27 cellular contexts compared by ENCODE assay signal in the genomic region with DNA sequence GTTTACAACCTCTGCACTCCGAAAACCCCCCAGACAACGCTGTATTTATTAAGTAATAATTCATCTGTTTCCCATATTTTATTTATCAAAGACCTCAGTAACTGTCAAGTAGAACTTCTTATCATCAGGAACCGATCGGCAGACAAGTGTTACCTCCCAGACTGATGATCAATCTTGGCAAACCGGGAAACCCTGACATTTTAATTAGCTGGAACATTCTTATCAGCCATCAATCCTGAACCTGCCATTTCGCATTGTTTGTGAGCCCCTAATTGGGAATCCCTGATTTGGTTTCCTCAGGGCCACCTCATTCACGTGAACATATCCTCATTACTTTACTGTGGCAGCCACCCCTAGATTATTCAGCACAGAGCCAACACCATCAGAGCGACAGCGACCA.
"Had no signal": no experiment of that assay in that cellular context is flagged by ENCODE, and none has a peak within 500 bp of the region (broad histone marks: within the 10 kb centered on the region; RNA-seq: fewer than 3 reads in every experiment).

No MANE protein-coding gene starts in this region.

- H3K27ac Mint-ChIP-seq: activated B cell treated with CpG ODN at 0.5 μM for 24 hours; activated CD4-positive, alpha-beta T cell treated with anti-CD3 and anti-CD28 coated beads, Interleukin-2, amount 10 ng/mL, durations not matched to agents 24 days and 14 days; activated CD8-positive, alpha-beta T cell treated with anti-CD3 and anti-CD28 coated beads for 36 hours; activated naive CD4-positive, alpha-beta T cell treated with anti-CD3 and anti-CD28 coated beads, Interleukin-2, amount 50 U/mL, for 24 hours; activated T-helper 2 cell treated with anti-CD3 and anti-CD28 coated beads, Interferon-gamma antibody, Interleukin-2, Interleukin-4, amounts not matched to agents 10 μg/mL and 5 μg/mL and 100 μg/mL, durations not matched to agents 14 hours and 24 hours and 36 hours; T-cell had no signal

- H3K4me3 Mint-ChIP-seq: activated B cell treated with CpG ODN at 0.5 μM for 24 hours; activated CD4-positive, alpha-beta T cell treated with anti-CD3 and anti-CD28 coated beads, Interleukin-2, amount 10 ng/mL, durations not matched to agents 24 days and 14 days; activated CD8-positive, alpha-beta T cell treated with anti-CD3 and anti-CD28 coated beads for 36 hours; activated naive CD4-positive, alpha-beta T cell treated with anti-CD3 and anti-CD28 coated beads, Interleukin-2, amount 50 U/mL, for 24 hours; brain; central memory CD8-positive, alpha-beta T cell; T-cell had no signal

- H3K4me1 Mint-ChIP-seq: activated B cell treated with CpG ODN at 0.5 μM for 24 hours; activated CD4-positive, alpha-beta T cell treated with anti-CD3 and anti-CD28 coated beads, Interleukin-2, amount 10 ng/mL, durations not matched to agents 24 days and 14 days; activated naive CD4-positive, alpha-beta T cell treated with anti-CD3 and anti-CD28 coated beads, Interleukin-2, amount 50 U/mL, for 24 hours; brain; central memory CD8-positive, alpha-beta T cell; T-cell had no signal

- DNase-seq: activated B cell treated with CpG ODN at 0.5 μM for 24 hours; activated CD4-positive, alpha-beta T cell treated with anti-CD3 and anti-CD28 coated beads for 1 hour; activated CD4-positive, alpha-beta T cell treated with anti-CD3 and anti-CD28 coated beads, Interleukin-2, amount 10 ng/mL, durations not matched to agents 24 days and 14 days; activated CD8-positive, alpha-beta T cell treated with anti-CD3 and anti-CD28 coated beads for 36 hours; activated naive CD4-positive, alpha-beta T cell; activated T-cell treated with anti-CD3 and anti-CD28 coated beads for 4 hours; activated T-cell treated with anti-CD3 and anti-CD28 coated beads, Interleukin-2, amount 50 U/mL, for 48 hours; Kasumi-1; KBM-7; NCI-H1092 treated with DMSO at 0.1 percent for 48 hours; NCI-H1417 treated with DMSO at 0.1 percent for 48 hours; NCI-H1694; NCI-H2029; NCI-H2107; NCI-H226; NCI-H526 treated with DMSO at 0.1 percent for 48 hours; NK-92 treated with Interleukin-12 subunit alpha and Interleukin-12 subunit beta, amount 100 ng/mL, for 24 hours; OCI-M1; T-cell; T-helper 2 cell; T1000 had no signal

- H3K27me3 Mint-ChIP-seq: activated B cell treated with CpG ODN at 0.5 μM for 24 hours; activated CD8-positive, alpha-beta T cell treated with anti-CD3 and anti-CD28 coated beads for 36 hours; activated naive CD4-positive, alpha-beta T cell treated with anti-CD3 and anti-CD28 coated beads, Interleukin-2, amount 50 U/mL, for 24 hours; brain; central memory CD8-positive, alpha-beta T cell had no signal

- ATAC-seq: activated CD8-positive, alpha-beta T cell treated with anti-CD3 and anti-CD28 coated beads for 36 hours; Panc1; Right ventricle myocardium inferior; T-cell had no signal

- H3K36me3 Mint-ChIP-seq: activated naive CD4-positive, alpha-beta T cell treated with anti-CD3 and anti-CD28 coated beads, Interleukin-2, amount 50 U/mL, for 24 hours; brain; T-cell had no signal

- H3K9me3 Mint-ChIP-seq: activated B cell treated with CpG ODN at 0.5 μM for 24 hours; activated CD4-positive, alpha-beta T cell treated with anti-CD3 and anti-CD28 coated beads, Interleukin-2, amount 10 ng/mL, durations not matched to agents 24 days and 14 days; activated CD8-positive, alpha-beta T cell treated with anti-CD3 and anti-CD28 coated beads for 36 hours; activated naive CD4-positive, alpha-beta T cell treated with anti-CD3 and anti-CD28 coated beads, Interleukin-2, amount 50 U/mL, for 24 hours; activated T-helper 2 cell treated with anti-CD3 and anti-CD28 coated beads, Interferon-gamma antibody, Interleukin-2, Interleukin-4, amounts not matched to agents 10 μg/mL and 5 μg/mL and 100 μg/mL, durations not matched to agents 14 hours and 24 hours and 36 hours; central memory CD8-positive, alpha-beta T cell; T-cell had no signal
